Comparison of ENCODE assay signal across 8 cellular contexts in genomic region chr19:5904302-5905071, GRCh38. TPM values are rescaled to one million over a fixed set of nuclear protein-coding genes. Genes with fewer than 3 reads are reported as not detected.
DNase-seq lines count a peak whose midpoint lies in the region; ATAC-seq and TF ChIP-seq lines count a peak whose summit lies in the region.

TSS of gene VMAC (plus strand) at chr19:5904872. CDS start at chr19:5904891, 19 bp downstream.

- peak; percentile 85 for ATAC-seq in naive thymus-derived CD4-positive, alpha-beta T cell
- peak; percentile 93 for ATAC-seq in stimulated activated memory B cell treated with anti-CD40 and anti-IgM and Interleukin-4, amounts not matched to agents 10 μg/mL and 1 μg/mL and 100 μg/mL, for 72 hours

- peaks cover 19% of the 10 kb centered on the region for H3K4me1 Mint-ChIP-seq in activated T-helper 2 cell treated with anti-CD3 and anti-CD28 coated beads, Interferon-gamma antibody, Interleukin-2, Interleukin-4, amounts not matched to agents 10 μg/mL and 5 μg/mL and 100 μg/mL, durations not matched to agents 14 hours and 24 hours and 36 hours (ENCODE audit: low read depth)
- H3K4me1 Mint-ChIP-seq in naive thymus-derived CD4-positive, alpha-beta T cell, result peaks cover 21 to 53% (median 30%) of the 10 kb centered on the region in 7 donors
- peaks cover 52% of the 10 kb centered on the region for H3K4me1 Mint-ChIP-seq in stimulated activated memory B cell treated with anti-CD40 and anti-IgM and Interleukin-4, amounts not matched to agents 10 μg/mL and 1 μg/mL and 100 μg/mL, for 72 hours

- no peak for TF ChIP-seq CTCF in fibroblast of mammary gland (conservative IDR thresholded peaks at IDR 0.05; ENCODE audit: control insufficient read depth, insufficient read depth, low read depth, low read length)

- H3K27ac Mint-ChIP-seq in activated T-helper 2 cell treated with anti-CD3 and anti-CD28 coated beads, Interferon-gamma antibody, Interleukin-2, Interleukin-4, amounts not matched to agents 10 μg/mL and 5 μg/mL and 100 μg/mL, durations not matched to agents 14 hours and 24 hours and 36 hours, result peak within 1 kb of the TSS; percentile 97
- H3K27ac Mint-ChIP-seq in naive thymus-derived CD4-positive, alpha-beta T cell, result peak within 1 kb of the TSS; percentile 96 to 100 (median 100)
- H3K27ac Mint-ChIP-seq in stimulated activated memory B cell treated with anti-CD40 and anti-IgM and Interleukin-4, amounts not matched to agents 10 μg/mL and 1 μg/mL and 100 μg/mL, for 72 hours, result peak within 1 kb of the TSS; percentile 98

- no peaks in the 10 kb centered on the region for H3K9me3 ChIP-seq in naive thymus-derived CD4-positive, alpha-beta T cell (ENCODE audit: control insufficient read depth in 2 of 3, low read length in 3 of 3)

- peaks cover 0 to 23% (median 0%) of the 10 kb centered on the region in 3 experiments for H3K36me3 ChIP-seq in naive thymus-derived CD4-positive, alpha-beta T cell (ENCODE audit: control insufficient read depth in 2 of 3, insufficient read depth in 3 of 3, low read length in 3 of 3)

- peak; percentile 100 for DNase-seq in EH (ENCODE audit: low read depth)
- peak; percentile 98 for DNase-seq in GOT3 (lab: John Stamatoyannopoulos, UW)
- DNase-seq in LHCN-M2 (ENCODE audit: low read depth), result peak; percentile 100
- DNase-seq in RPMI7951 (ENCODE audit: low read depth), result peak; percentile 100
- peak; percentile 100 for DNase-seq in activated T-helper 2 cell treated with anti-CD3 and anti-CD28 coated beads, Interferon-gamma antibody, Interleukin-2, Interleukin-4, amounts not matched to agents 10 μg/mL and 5 μg/mL and 100 μg/mL, durations not matched to agents 14 hours and 24 hours and 36 hours (ENCODE audit: low spot score)
- peak; percentile 100 for DNase-seq in fibroblast of mammary gland (ENCODE audit: low read depth)
- peak; percentile 99 to 100 (median 100) for DNase-seq in naive thymus-derived CD4-positive, alpha-beta T cell

- H3K4me3 ChIP-seq in fibroblast of mammary gland (ENCODE audit: control insufficient read depth, low read depth, low read length), result peak within 1 kb of the TSS; percentile 100
- H3K4me3 ChIP-seq in naive thymus-derived CD4-positive, alpha-beta T cell (ENCODE audit: low read length), result peak within 1 kb of the TSS; percentile 89

- peak within 1 kb of the TSS; percentile 97 for H3K4me3 Mint-ChIP-seq in activated T-helper 2 cell treated with anti-CD3 and anti-CD28 coated beads, Interferon-gamma antibody, Interleukin-2, Interleukin-4, amounts not matched to agents 10 μg/mL and 5 μg/mL and 100 μg/mL, durations not matched to agents 14 hours and 24 hours and 36 hours (ENCODE audit: low read depth)
- peak within 1 kb of the TSS; percentile 89 to 99 (median 96) for H3K4me3 Mint-ChIP-seq in naive thymus-derived CD4-positive, alpha-beta T cell
- H3K4me3 Mint-ChIP-seq in stimulated activated memory B cell treated with anti-CD40 and anti-IgM and Interleukin-4, amounts not matched to agents 10 μg/mL and 1 μg/mL and 100 μg/mL, for 72 hours, result peak within 1 kb of the TSS; percentile 95

- intact Hi-C loops in activated T-helper 2 cell treated with anti-CD3 and anti-CD28 coated beads, Interferon-gamma antibody, Interleukin-2, Interleukin-4, amounts not matched to agents 10 μg/mL and 5 μg/mL and 100 μg/mL, durations not matched to agents 14 hours and 24 hours and 36 hours (cut with micrococcal nuclease), result loop anchor here (1.0 to 5.0 kb wide), 6 partner anchors 48 to 184 kb away; partner anchors contain the start of genes CATSPERD, DUS3L, LONP1 and RANBP3
- intact Hi-C loops in naive thymus-derived CD4-positive, alpha-beta T cell (cut with micrococcal nuclease), result loop anchor here (1.0 to 10.0 kb wide), 24 partner anchors 46 to 1630 kb away; partner anchors contain the start of genes CATSPERD (in 2 of the 2), GPR108 (in 2 of the 2), LONP1 (in 2 of the 2) and MICOS13 (in 2 of the 2)

- H3K27me3 ChIP-seq in naive thymus-derived CD4-positive, alpha-beta T cell (ENCODE audit: control insufficient read depth in 2 of 2, insufficient read depth in 2 of 2, low read length in 2 of 2), result no peaks in the 10 kb centered on the region

- peaks cover 18 to 19% of the 10 kb centered on the region in 2 donors for H3K4me1 ChIP-seq in naive thymus-derived CD4-positive, alpha-beta T cell (ENCODE audit: control insufficient read depth in 2 of 2, insufficient read depth in 2 of 2, low read length in 2 of 2)

- CTCF ChIA-PET in naive thymus-derived CD4-positive, alpha-beta T cell (lab: Charles Lee), result interaction anchor here (0.7 to 2.4 kb wide), 6 partner anchors 44 to 100 kb away, joined by 3 to 8 read pairs (median 4); partner anchors contain the start of gene NRTN

- no peaks in the 10 kb centered on the region for H3K9me3 Mint-ChIP-seq in activated T-helper 2 cell treated with anti-CD3 and anti-CD28 coated beads, Interferon-gamma antibody, Interleukin-2, Interleukin-4, amounts not matched to agents 10 μg/mL and 5 μg/mL and 100 μg/mL, durations not matched to agents 14 hours and 24 hours and 36 hours
- H3K9me3 Mint-ChIP-seq in naive thymus-derived CD4-positive, alpha-beta T cell, result no peaks in the 10 kb centered on the region
- no peaks in the 10 kb centered on the region for H3K9me3 Mint-ChIP-seq in stimulated activated memory B cell treated with anti-CD40 and anti-IgM and Interleukin-4, amounts not matched to agents 10 μg/mL and 1 μg/mL and 100 μg/mL, for 72 hours

- H3K27ac ChIP-seq in naive thymus-derived CD4-positive, alpha-beta T cell (ENCODE audit: low read depth, low read length), result peak within 1 kb of the TSS; percentile 93

- H3K36me3 Mint-ChIP-seq in activated T-helper 2 cell treated with anti-CD3 and anti-CD28 coated beads, Interferon-gamma antibody, Interleukin-2, Interleukin-4, amounts not matched to agents 10 μg/mL and 5 μg/mL and 100 μg/mL, durations not matched to agents 14 hours and 24 hours and 36 hours (ENCODE audit: low read depth), result peaks cover 20% of the 10 kb centered on the region
- H3K36me3 Mint-ChIP-seq in naive thymus-derived CD4-positive, alpha-beta T cell, result peaks cover 3 to 8% (median 4%) of the 10 kb centered on the region in 5 donors
- peaks cover 31% of the 10 kb centered on the region for H3K36me3 Mint-ChIP-seq in stimulated activated memory B cell treated with anti-CD40 and anti-IgM and Interleukin-4, amounts not matched to agents 10 μg/mL and 1 μg/mL and 100 μg/mL, for 72 hours

- no peaks in the 10 kb centered on the region for H3K27me3 Mint-ChIP-seq in activated T-helper 2 cell treated with anti-CD3 and anti-CD28 coated beads, Interferon-gamma antibody, Interleukin-2, Interleukin-4, amounts not matched to agents 10 μg/mL and 5 μg/mL and 100 μg/mL, durations not matched to agents 14 hours and 24 hours and 36 hours (ENCODE audit: low read depth)
- H3K27me3 Mint-ChIP-seq in naive thymus-derived CD4-positive, alpha-beta T cell, result no peaks in the 10 kb centered on the region
- H3K27me3 Mint-ChIP-seq in stimulated activated memory B cell treated with anti-CD40 and anti-IgM and Interleukin-4, amounts not matched to agents 10 μg/mL and 1 μg/mL and 100 μg/mL, for 72 hours, result no peaks in the 10 kb centered on the region

- POLR2A ChIA-PET in naive thymus-derived CD4-positive, alpha-beta T cell (lab: Charles Lee), result interaction anchor here (0.8 to 6.0 kb wide), 19 partner anchors 9 to 1263 kb away, joined by 3 to 48 read pairs (median 6); partner anchors contain the start of genes CATSPERD, LONP1, RANBP3 and RPL36

RNA-seq across cellular contexts. Expression of gene VMAC, which starts in this region (rescaled TPM):
- 2.6 and 3.0 TPM in 2 replicates for total RNA-seq in LHCN-M2 (2014; rRNA removed)
- 1.4 TPM for polyA plus RNA-seq in LHCN-M2 (2012)
- 1.4 and 1.5 TPM in 2 replicates for total RNA-seq in RPMI7951 (2014; rRNA removed; shearing (Covaris generic))
- 3.1 and 3.8 TPM in 2 replicates for total RNA-seq in activated T-helper 2 cell treated with anti-CD3 and anti-CD28 coated beads, Interferon-gamma antibody, Interleukin-2, Interleukin-4, amounts not matched to agents 10 μg/mL and 5 μg/mL and 100 μg/mL, durations not matched to agents 14 hours and 24 hours and 36 hours
- 10 to 100 TPM; 13.1 to 39.4 (median 27.8) TPM for total RNA-seq in naive thymus-derived CD4-positive, alpha-beta T cell
- polyA plus RNA-seq in naive thymus-derived CD4-positive, alpha-beta T cell, result 1 to 10 TPM; 6.3 to 7.0 TPM

Comparison
In these comparisons a context has a peak if more than half of its experiments do, and no peak if none do; other contexts are left out.
1. Peak in every context shown above with its lines: DNase-seq, ATAC-seq, H3K4me3 ChIP-seq and H3K27ac ChIP-seq.